ENCODE assay signal across 34 cellular contexts in genomic region chr6:113350521-113350920, GRCh38.
A peak's percentile ranks its signal among the peaks of the same experiment; 100 is the strongest.
DNase-seq lines count a peak whose midpoint lies in the region; ATAC-seq and TF ChIP-seq lines count a peak whose summit lies in the region.
"Had no signal": no experiment of that assay in that cellular context is flagged by ENCODE, and none has a peak within 500 bp of the region (broad histone marks: within the 10 kb centered on the region; RNA-seq: fewer than 3 reads in every experiment).

No MANE protein-coding gene starts in this region.

- peak; percentile 9 for DNase-seq in DMS 273 (lab: John Stamatoyannopoulos, UW; ENCODE audit: unreplicated experiment)
- DNase-seq in DMS 273 treated with DMSO at 0.1 percent for 48 hours (lab: John Stamatoyannopoulos, UW): no peak
- DNase-seq in SJSA1 (ENCODE audit: low read depth in 1 of 2, low spot score in 2 of 2): no peak
- peak; percentile 54 for DNase-seq in fibroblast of mammary gland (ENCODE audit: low read depth)
- no peak for DNase-seq in osteocyte (ENCODE audit: extremely low spot score, unreplicated experiment)
- no peak for DNase-seq in right lobe of liver
- DNase-seq in activated naive CD8-positive, alpha-beta T cell treated with anti-CD3 and anti-CD28 coated beads, Interleukin-2, amount 50 U/mL, for 24 hours: no peak
- DNase-seq in nephron progenitor cell: no peak
- DNase-seq: activated CD4-positive, alpha-beta T cell treated with anti-CD3 and anti-CD28 coated beads for 1 hour; activated CD8-positive, alpha-beta T cell treated with anti-CD3 and anti-CD28 coated beads for 36 hours; aorta; caudate nucleus; CD8-positive, alpha-beta T cell; DMS53; left colon; mesendoderm; NCI-H1417 treated with DMSO at 0.1 percent for 48 hours; NCI-H2081; NCI-H2227 treated with DMSO at 0.1 percent for 48 hours; psoas muscle; stimulated activated CD4-positive, alpha-beta T cell treated with anti-CD3 and anti-CD28 coated beads, Interleukin-1b, Interleukin-23, amount 100 ng/mL, for 48 hours; stomach; thyroid gland had no signal

- H3K36me3 Mint-ChIP-seq in osteocyte (ENCODE audit: unreplicated experiment) (peaks cover 2% of the 10 kb centered on the region), nephron progenitor cell (ENCODE audit: low read depth) (peaks cover 5% of the 10 kb centered on the region)
- no peaks in the 10 kb centered on the region for H3K36me3 Mint-ChIP-seq in activated naive CD8-positive, alpha-beta T cell treated with anti-CD3 and anti-CD28 coated beads, Interleukin-2, amount 50 U/mL, for 24 hours (ENCODE audit: low read depth)
- H3K36me3 Mint-ChIP-seq: activated naive CD4-positive, alpha-beta T cell treated with anti-CD3 and anti-CD28 coated beads, Interleukin-2, amount 50 U/mL, for 24 hours; CD8-positive, alpha-beta T cell had no signal

- peaks cover 59% of the 10 kb centered on the region for H3K4me1 Mint-ChIP-seq in osteocyte (ENCODE audit: unreplicated experiment)
- H3K4me1 Mint-ChIP-seq in activated naive CD8-positive, alpha-beta T cell treated with anti-CD3 and anti-CD28 coated beads, Interleukin-2, amount 50 U/mL, for 24 hours: peaks cover 3% of the 10 kb centered on the region
- H3K4me1 Mint-ChIP-seq in nephron progenitor cell: peaks cover 36% of the 10 kb centered on the region
- H3K4me1 Mint-ChIP-seq: activated naive CD4-positive, alpha-beta T cell treated with anti-CD3 and anti-CD28 coated beads, Interleukin-2, amount 50 U/mL, for 24 hours had no signal

- intact Hi-C loops in right lobe of liver (cut with DNase I): no loop called here

- no peaks in the 10 kb centered on the region for H3K36me3 ChIP-seq in SJSA1
- H3K36me3 ChIP-seq in right lobe of liver: no peaks in the 10 kb centered on the region
- H3K36me3 ChIP-seq: heart left ventricle, neutrophil, stomach, thyroid gland, vagina had no signal

- no peak overlapping the region for H3K4me3 Mint-ChIP-seq in osteocyte (ENCODE audit: unreplicated experiment)
- no peak overlapping the region for H3K4me3 Mint-ChIP-seq in activated naive CD8-positive, alpha-beta T cell treated with anti-CD3 and anti-CD28 coated beads, Interleukin-2, amount 50 U/mL, for 24 hours
- H3K4me3 Mint-ChIP-seq in nephron progenitor cell: no peak overlapping the region
- H3K4me3 Mint-ChIP-seq: activated CD8-positive, alpha-beta T cell treated with anti-CD3 and anti-CD28 coated beads for 36 hours; activated naive CD4-positive, alpha-beta T cell treated with anti-CD3 and anti-CD28 coated beads, Interleukin-2, amount 50 U/mL, for 24 hours; CD8-positive, alpha-beta T cell; dendritic cell treated with granulocyte-macrophage colony-stimulating factor and Interleukin-4, amounts not matched to agents 40 ng/mL and 50 ng/mL, for 4 days; T-helper 1 cell treated with Interleukin-12 subunit alpha and Interleukin-12 subunit beta and Interleukin-4 antibody, amounts not matched to agents 30 μg/mL and 1 μg/mL, for 36 hours had no signal

- H3K9me3 ChIP-seq in SJSA1 (replicated peaks) (no peaks in the 10 kb centered on the region), right lobe of liver (no peaks in the 10 kb centered on the region)
- H3K9me3 ChIP-seq: heart left ventricle, neutrophil, psoas muscle, stomach, thyroid gland, vagina had no signal

- H3K27ac Mint-ChIP-seq in osteocyte (ENCODE audit: unreplicated experiment): peak overlapping the region; percentile 95
- H3K27ac Mint-ChIP-seq in activated naive CD8-positive, alpha-beta T cell treated with anti-CD3 and anti-CD28 coated beads, Interleukin-2, amount 50 U/mL, for 24 hours: no peak overlapping the region
- H3K27ac Mint-ChIP-seq in nephron progenitor cell: no peak overlapping the region
- H3K27ac Mint-ChIP-seq: activated CD8-positive, alpha-beta T cell treated with anti-CD3 and anti-CD28 coated beads for 36 hours; activated naive CD4-positive, alpha-beta T cell treated with anti-CD3 and anti-CD28 coated beads, Interleukin-2, amount 50 U/mL, for 24 hours; activated T-helper 2 cell treated with anti-CD3 and anti-CD28 coated beads, Interferon-gamma antibody, Interleukin-2, Interleukin-4, amounts not matched to agents 10 μg/mL and 5 μg/mL and 100 μg/mL, durations not matched to agents 14 hours and 24 hours and 36 hours; CD8-positive, alpha-beta T cell; dendritic cell treated with granulocyte-macrophage colony-stimulating factor and Interleukin-4, amounts not matched to agents 40 ng/mL and 50 ng/mL, for 4 days; T-helper 1 cell treated with Interleukin-12 subunit alpha and Interleukin-12 subunit beta and Interleukin-4 antibody, amounts not matched to agents 30 μg/mL and 1 μg/mL, for 36 hours had no signal

- 57% methylated on average over 1 of the region's 1 CpG for WGBS in right lobe of liver (ENCODE audit: insufficient coverage, low coverage, low lambda C conversion rate, missing lambda C conversion rate)

- TF ChIP-seq CTCF in fibroblast of mammary gland (conservative IDR thresholded peaks at IDR 0.05; ENCODE audit: control insufficient read depth, insufficient read depth, low read depth, low read length) (no peak), osteocyte (IDR thresholded peaks at IDR 0.05) (no peak), right lobe of liver (IDR thresholded peaks at IDR 0.05) (no peak), nephron progenitor cell (IDR thresholded peaks at IDR 0.05) (no peak)

- no peak for ATAC-seq in right lobe of liver
- no peak for ATAC-seq in activated naive CD8-positive, alpha-beta T cell treated with anti-CD3 and anti-CD28 coated beads, Interleukin-2, amount 50 U/mL, for 24 hours
- ATAC-seq: activated CD8-positive, alpha-beta T cell treated with anti-CD3 and anti-CD28 coated beads for 36 hours; CD8-positive, alpha-beta T cell; left colon; psoas muscle had no signal

- H3K9me3 Mint-ChIP-seq in osteocyte (ENCODE audit: unreplicated experiment): no peaks in the 10 kb centered on the region
- no peaks in the 10 kb centered on the region for H3K9me3 Mint-ChIP-seq in activated naive CD8-positive, alpha-beta T cell treated with anti-CD3 and anti-CD28 coated beads, Interleukin-2, amount 50 U/mL, for 24 hours
- H3K9me3 Mint-ChIP-seq in nephron progenitor cell: peaks cover 5% of the 10 kb centered on the region
- H3K9me3 Mint-ChIP-seq: activated CD8-positive, alpha-beta T cell treated with anti-CD3 and anti-CD28 coated beads for 36 hours; activated T-helper 2 cell treated with anti-CD3 and anti-CD28 coated beads, Interferon-gamma antibody, Interleukin-2, Interleukin-4, amounts not matched to agents 10 μg/mL and 5 μg/mL and 100 μg/mL, durations not matched to agents 14 hours and 24 hours and 36 hours; CD8-positive, alpha-beta T cell; dendritic cell treated with granulocyte-macrophage colony-stimulating factor and Interleukin-4, amounts not matched to agents 40 ng/mL and 50 ng/mL, for 4 days; T-helper 1 cell treated with Interleukin-12 subunit alpha and Interleukin-12 subunit beta and Interleukin-4 antibody, amounts not matched to agents 30 μg/mL and 1 μg/mL, for 36 hours had no signal

- H3K4me1 ChIP-seq in SJSA1 (replicated peaks) (peaks cover 39% of the 10 kb centered on the region), right lobe of liver (peaks cover 0 to 12% (median 0%) of the 10 kb centered on the region in 4 donors)
- H3K4me1 ChIP-seq: psoas muscle, thyroid gland had no signal

- H3K27me3 ChIP-seq in SJSA1 (replicated peaks) (no peaks in the 10 kb centered on the region), right lobe of liver (no peaks in the 10 kb centered on the region)
- H3K27me3 ChIP-seq: foreskin keratinocyte, heart left ventricle, neutrophil, stomach, thyroid gland, vagina had no signal

- H3K4me3 ChIP-seq in SJSA1: no peak overlapping the region
- H3K4me3 ChIP-seq in fibroblast of mammary gland (ENCODE audit: control insufficient read depth, low read depth, low read length): no peak overlapping the region
- no peak overlapping the region for H3K4me3 ChIP-seq in right lobe of liver
- H3K4me3 ChIP-seq: heart left ventricle, psoas muscle, skin epidermis, stomach, thyroid gland, vagina had no signal

- H3K27me3 Mint-ChIP-seq in osteocyte (ENCODE audit: unreplicated experiment): no peaks in the 10 kb centered on the region
- H3K27me3 Mint-ChIP-seq in activated naive CD8-positive, alpha-beta T cell treated with anti-CD3 and anti-CD28 coated beads, Interleukin-2, amount 50 U/mL, for 24 hours: peaks cover 1% of the 10 kb centered on the region
- peaks cover 2% of the 10 kb centered on the region for H3K27me3 Mint-ChIP-seq in nephron progenitor cell (ENCODE audit: low read depth, poor library complexity)

- no peak for TF ChIP-seq POLR2A in right lobe of liver (IDR thresholded peaks at IDR 0.05)

- H3K27ac ChIP-seq in SJSA1 (peak overlapping the region; percentile 100), right lobe of liver (no peak overlapping the region)
- H3K27ac ChIP-seq: 22Rv1, KMS-11, neutrophil, stomach, thyroid gland, vagina had no signal

Comparison
In these comparisons a context has a peak if more than half of its experiments do, and no peak if none do; other contexts are left out.
1. DNase-seq: peak in DMS 273 (single experiment) and fibroblast of mammary gland (single experiment); none in DMS 273 treated with DMSO at 0.1 percent for 48 hours (single experiment), SJSA1 (0 of 2), osteocyte (single experiment), right lobe of liver (0 of 3), activated naive CD8-positive, alpha-beta T cell treated with anti-CD3 and anti-CD28 coated beads, Interleukin-2, amount 50 U/mL, for 24 hours (single experiment) and nephron progenitor cell (single experiment).